ENCODE assay signal across 8 cellular contexts in the genomic region with DNA sequence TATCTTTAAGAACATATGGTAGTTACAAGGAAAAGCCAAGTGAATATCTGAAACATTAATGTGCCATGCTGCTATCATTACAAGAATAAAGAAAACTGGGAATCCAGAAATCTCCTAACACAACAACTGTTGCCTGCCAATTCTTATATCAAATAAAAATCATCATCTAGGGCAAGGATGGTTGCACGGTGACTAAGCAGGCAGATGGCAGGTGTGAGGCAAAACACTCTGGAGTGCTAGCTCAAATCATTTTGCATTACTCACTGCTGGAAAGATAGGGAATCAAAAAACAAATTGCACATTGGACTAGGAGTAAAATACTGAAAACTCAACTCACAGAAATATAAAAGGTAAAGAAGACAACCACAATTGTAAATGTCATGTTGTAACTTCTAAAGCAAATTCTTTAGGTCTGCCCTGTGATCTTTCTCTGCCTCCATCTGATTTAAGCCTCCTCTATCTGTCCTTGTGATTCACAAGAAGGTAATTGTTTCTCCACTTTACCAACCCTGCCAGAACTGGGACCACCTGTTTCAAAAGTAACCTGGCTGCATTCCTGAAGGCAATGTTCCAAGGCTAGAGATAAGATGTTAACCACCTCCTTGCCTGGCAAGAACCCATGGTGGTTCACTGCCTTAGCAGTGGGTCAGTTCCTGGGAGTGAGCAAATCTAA. TPM values are rescaled to one million over a fixed set of nuclear protein-coding genes. Genes with fewer than 3 reads are reported as not detected.
DNase-seq lines count a peak whose midpoint lies in the region; ATAC-seq, FAIRE-seq and TF ChIP-seq lines count a peak whose summit lies in the region.

No MANE protein-coding gene starts in this region.

- H3K27ac ChIP-seq in dorsolateral prefrontal cortex, result peak overlapping the region in 43 of 59 donors; percentile 3 to 83 (median 55)

- H3K4me3 ChIP-seq in dorsolateral prefrontal cortex, result peak overlapping the region in 19 of 59 donors; percentile 15 to 67 (median 53)

- peak; percentile 24 for FAIRE-seq in GM12892 (lab: Jason Lieb, UNC)

- H3K27me3 ChIP-seq in dorsolateral prefrontal cortex, result no peaks in the 10 kb centered on the region

- intact Hi-C loops in dorsolateral prefrontal cortex (cut with DNase I), result loop anchor here (5.0 to 10.0 kb wide), 2 partner anchors 142 to 145 kb away; no protein-coding TSS in a partner anchor

- TF ChIP-seq CTCF in dorsolateral prefrontal cortex (IDR thresholded peaks at IDR 0.05 in 54 of 56, conservative IDR thresholded peaks at IDR 0.05 in 2 of 56; ENCODE audit: low read depth in 1 of 56, partially characterized antibody in 56 of 56) (no peak), omental fat pad (IDR thresholded peaks at IDR 0.05) (no peak)

- DNase-seq in GM12892 (ENCODE audit: insufficient read length), result no peak
- DNase-seq in NCI-H1694 (lab: John Stamatoyannopoulos, UW), result peak; percentile 14
- DNase-seq in dorsolateral prefrontal cortex, result peak in 5 of 10 donors; percentile 20 to 70 (median 54)
- DNase-seq in omental fat pad (ENCODE audit: low spot score), result no peak
- DNase-seq in SKM-1 (lab: John Stamatoyannopoulos, UW; ENCODE audit: unreplicated experiment), result no peak
- DNase-seq in NOMO-1 treated with dmso at 0.1 percent for 144 hours (lab: John Stamatoyannopoulos, UW; ENCODE audit: unreplicated experiment), result no peak

- no peak for TF ChIP-seq POLR2A in GM12892 (IDR thresholded peaks at IDR 0.05; ENCODE audit: low read depth, low read length)

- ATAC-seq in omental fat pad (ENCODE audit: low FRiP score), result peak; percentile 96
- ATAC-seq in GM21526 (IDR thresholded peaks at IDR 0.05; ENCODE audit: low FRiP score, unreplicated experiment), result no peak
- ATAC-seq in GM21367 (IDR thresholded peaks at IDR 0.05; ENCODE audit: unreplicated experiment), result no peak

RNA-seq across cellular contexts. Expression of a gene that starts 33.0 kb away (rescaled TPM):
- polyA plus RNA-seq in GM12892 (2012; ENCODE audit: missing spikeins), result 0.64 TPM
- total RNA-seq in dorsolateral prefrontal cortex (10 to 100 TPM in 87 of 120 experiments, 1 to 10 TPM in 33; 7.3 to 17.7 (median 10.5) TPM), omental fat pad (1 to 10 TPM; 3.4 to 9.0 (median 4.9) TPM)
